ENCODE assay signal across 3 cellular contexts in the genomic region with DNA sequence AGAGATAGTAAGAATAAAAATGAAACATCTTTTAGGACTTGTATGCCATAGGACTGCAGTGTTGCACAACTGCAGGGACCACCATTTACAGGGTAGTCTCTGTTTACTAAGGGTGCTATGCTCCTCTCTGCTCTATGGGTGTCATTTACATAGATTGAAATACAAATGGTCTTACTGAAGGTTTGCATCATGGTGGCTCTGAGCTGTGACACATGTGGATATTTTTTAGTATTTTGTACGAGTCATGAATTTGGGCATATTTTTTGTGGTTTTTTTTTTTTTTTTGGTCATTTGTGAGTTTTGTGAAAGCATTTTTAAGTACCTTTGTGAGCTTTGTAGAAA.
TF ChIP-seq lines count a peak whose summit lies in the region.

No MANE protein-coding gene starts in this region.

TF ChIP-seq in GM23338, 12 proteins besides CTCF, POLR2A, EP300 and RAD21 (continues in another document):
- no peak for TF ChIP-seq EZH2 (IDR thresholded peaks at IDR 0.05; ENCODE audit: low read depth, unreplicated experiment)
- no peak for TF ChIP-seq ETS1 (IDR thresholded peaks at IDR 0.05)
- TF ChIP-seq POLR2AphosphoS5 (IDR thresholded peaks at IDR 0.05; ENCODE audit: low read depth): no peak
- no peak for TF ChIP-seq ZNF331 (CRISPR knock-in tag; IDR thresholded peaks at IDR 0.05; ENCODE audit: low read depth)

TF ChIP-seq in K562, 482 proteins besides CTCF, POLR2A, EP300 and RAD21:
- TF ChIP-seq MAFG (tag; conservative IDR thresholded peaks at IDR 0.05): no peak
- TF ChIP-seq CHCHD3 (CRISPR knock-in tag; IDR thresholded peaks at IDR 0.05): no peak
- TF ChIP-seq ZNF347 (CRISPR knock-in tag; IDR thresholded peaks at IDR 0.05; ENCODE audit: low read depth): no peak
- TF ChIP-seq CEBPG (CRISPR knock-in tag; IDR thresholded peaks at IDR 0.05): peak; percentile 25; the same call in 1 of the 2 replicates
- TF ChIP-seq CEBPG (tag; conservative IDR thresholded peaks at IDR 0.05 in 1 of 2, IDR thresholded peaks at IDR 0.05 in 1 of 2): peak in 1 of 2 experiments; percentile 71; a peak in 2 of 4 replicates
- TF ChIP-seq, protein P1, sequence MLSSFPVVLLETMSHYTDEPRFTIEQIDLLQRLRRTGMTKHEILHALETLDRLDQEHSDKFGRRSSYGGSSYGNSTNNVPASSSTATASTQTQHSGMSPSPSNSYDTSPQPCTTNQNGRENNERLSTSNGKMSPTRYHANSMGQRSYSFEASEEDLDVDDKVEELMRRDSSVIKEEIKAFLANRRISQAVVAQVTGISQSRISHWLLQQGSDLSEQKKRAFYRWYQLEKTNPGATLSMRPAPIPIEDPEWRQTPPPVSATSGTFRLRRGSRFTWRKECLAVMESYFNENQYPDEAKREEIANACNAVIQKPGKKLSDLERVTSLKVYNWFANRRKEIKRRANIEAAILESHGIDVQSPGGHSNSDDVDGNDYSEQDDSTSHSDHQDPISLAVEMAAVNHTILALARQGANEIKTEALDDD (IDR thresholded peaks at IDR 0.05): no peak

TF ChIP-seq in SK-N-SH, 30 proteins besides CTCF, POLR2A, EP300 and RAD21:
- TF ChIP-seq ZBTB33 (IDR thresholded peaks at IDR 0.05; ENCODE audit: borderline replicate concordance, low read depth): no peak
- no peak for TF ChIP-seq FOXJ3 (CRISPR knock-in tag; IDR thresholded peaks at IDR 0.05)
- TF ChIP-seq MXI1 (IDR thresholded peaks at IDR 0.05; ENCODE audit: low read depth, low read length): no peak
- TF ChIP-seq TAF1 (IDR thresholded peaks at IDR 0.05; ENCODE audit: borderline replicate concordance, low read depth, low read length): no peak
- TF ChIP-seq JUND (IDR thresholded peaks at IDR 0.05): no peak
- TF ChIP-seq USF2 (IDR thresholded peaks at IDR 0.05; ENCODE audit: borderline replicate concordance, low read depth, low read length): no peak
- TF ChIP-seq, protein P2, sequence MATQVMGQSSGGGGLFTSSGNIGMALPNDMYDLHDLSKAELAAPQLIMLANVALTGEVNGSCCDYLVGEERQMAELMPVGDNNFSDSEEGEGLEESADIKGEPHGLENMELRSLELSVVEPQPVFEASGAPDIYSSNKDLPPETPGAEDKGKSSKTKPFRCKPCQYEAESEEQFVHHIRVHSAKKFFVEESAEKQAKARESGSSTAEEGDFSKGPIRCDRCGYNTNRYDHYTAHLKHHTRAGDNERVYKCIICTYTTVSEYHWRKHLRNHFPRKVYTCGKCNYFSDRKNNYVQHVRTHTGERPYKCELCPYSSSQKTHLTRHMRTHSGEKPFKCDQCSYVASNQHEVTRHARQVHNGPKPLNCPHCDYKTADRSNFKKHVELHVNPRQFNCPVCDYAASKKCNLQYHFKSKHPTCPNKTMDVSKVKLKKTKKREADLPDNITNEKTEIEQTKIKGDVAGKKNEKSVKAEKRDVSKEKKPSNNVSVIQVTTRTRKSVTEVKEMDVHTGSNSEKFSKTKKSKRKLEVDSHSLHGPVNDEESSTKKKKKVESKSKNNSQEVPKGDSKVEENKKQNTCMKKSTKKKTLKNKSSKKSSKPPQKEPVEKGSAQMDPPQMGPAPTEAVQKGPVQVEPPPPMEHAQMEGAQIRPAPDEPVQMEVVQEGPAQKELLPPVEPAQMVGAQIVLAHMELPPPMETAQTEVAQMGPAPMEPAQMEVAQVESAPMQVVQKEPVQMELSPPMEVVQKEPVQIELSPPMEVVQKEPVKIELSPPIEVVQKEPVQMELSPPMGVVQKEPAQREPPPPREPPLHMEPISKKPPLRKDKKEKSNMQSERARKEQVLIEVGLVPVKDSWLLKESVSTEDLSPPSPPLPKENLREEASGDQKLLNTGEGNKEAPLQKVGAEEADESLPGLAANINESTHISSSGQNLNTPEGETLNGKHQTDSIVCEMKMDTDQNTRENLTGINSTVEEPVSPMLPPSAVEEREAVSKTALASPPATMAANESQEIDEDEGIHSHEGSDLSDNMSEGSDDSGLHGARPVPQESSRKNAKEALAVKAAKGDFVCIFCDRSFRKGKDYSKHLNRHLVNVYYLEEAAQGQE (IDR thresholded peaks at IDR 0.05; ENCODE audit: low read depth, low read length): no peak
- TF ChIP-seq GATA2 (CRISPR knock-in tag; IDR thresholded peaks at IDR 0.05): no peak
- no peak for TF ChIP-seq TCF12 (IDR thresholded peaks at IDR 0.05)
- TF ChIP-seq, protein P3, sequence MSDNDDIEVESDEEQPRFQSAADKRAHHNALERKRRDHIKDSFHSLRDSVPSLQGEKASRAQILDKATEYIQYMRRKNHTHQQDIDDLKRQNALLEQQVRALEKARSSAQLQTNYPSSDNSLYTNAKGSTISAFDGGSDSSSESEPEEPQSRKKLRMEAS (IDR thresholded peaks at IDR 0.05; ENCODE audit: low read depth): no peak
- no peak for TF ChIP-seq ELF1 (IDR thresholded peaks at IDR 0.05)
- no peak for TF ChIP-seq YY1 (IDR thresholded peaks at IDR 0.05; ENCODE audit: low read depth)
- no peak for TF ChIP-seq POLR2AphosphoS5 (IDR thresholded peaks at IDR 0.05; ENCODE audit: low read depth, low read length)
- TF ChIP-seq RCOR1 (IDR thresholded peaks at IDR 0.05; ENCODE audit: low read length): no peak
